Comparison of ENCODE assay signal across 9 cellular contexts in the genomic region with DNA sequence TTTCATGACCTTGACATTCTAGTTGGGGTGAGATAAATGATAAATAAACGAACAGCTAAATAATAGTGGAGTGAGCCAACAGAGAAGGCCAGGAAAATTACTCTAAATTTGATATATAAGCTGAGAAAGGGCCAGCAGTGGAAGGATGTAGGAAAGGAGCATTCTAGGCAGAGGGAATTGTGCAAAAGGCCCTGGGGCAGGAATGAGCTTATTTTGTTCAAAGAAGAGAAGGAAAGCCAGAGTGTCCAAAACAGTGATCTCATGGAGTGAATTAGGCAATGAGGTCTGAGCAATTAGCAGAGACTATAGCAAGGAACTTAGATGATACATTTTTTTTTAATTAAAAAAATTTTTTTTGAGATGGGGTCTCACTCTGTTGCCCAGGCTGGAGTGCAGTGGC. TPM values are rescaled to one million over a fixed set of nuclear protein-coding genes. Genes with fewer than 3 reads are reported as not detected.
"Had no signal": no experiment of that assay in that cellular context is flagged by ENCODE, and none has a peak within 500 bp of the region (broad histone marks: within the 10 kb centered on the region; RNA-seq: fewer than 3 reads in every experiment).

No MANE protein-coding gene starts in this region.

- H3K36me3 ChIP-seq: HAP-1 had no signal

- H3K27ac ChIP-seq: GM23248 had no signal

- H3K4me1 ChIP-seq: HAP-1 had no signal

- H3K4me3 Mint-ChIP-seq: HFFc6 had no signal

- H3K27ac Mint-ChIP-seq: HFFc6 had no signal

- ATAC-seq: HCT116, K562 had no signal

- H2AFZ ChIP-seq: GM23248 had no signal

- H3K9ac ChIP-seq: GM23248 had no signal

- H3K9me3 ChIP-seq: HAP-1 had no signal

- H3K4me3 ChIP-seq: GM23248, HAP-1, K562 had no signal

- DNase-seq: GM23248, GOT3, H7, HFFc6, IMR-90 had no signal

RNA-seq across cellular contexts. Expression of a gene that starts 43.3 kb away (rescaled TPM):
- total RNA-seq: GM23248, HFFc6, HT-29, IMR-90, K562 had no signal
- polyA plus RNA-seq: GM23248, IMR-90, K562 had no signal
